ENCODE assay signal across 1 cellular context in genomic region chr11:108666373-108666772, GRCh38.
TF ChIP-seq lines count a peak whose summit lies in the region.

No MANE protein-coding gene starts in this region.

TF ChIP-seq in endothelial cell of umbilical vein, 7 proteins besides CTCF, POLR2A, EP300 and RAD21:
- TF ChIP-seq MAX (IDR thresholded peaks at IDR 0.05; ENCODE audit: insufficient read depth, insufficient read length) (no peak), FOS (IDR thresholded peaks at IDR 0.05; ENCODE audit: borderline replicate concordance, insufficient read depth, low read length) (no peak), MYC (IDR thresholded peaks at IDR 0.05; ENCODE audit: low read depth, low read length) (no peak), GATA2 (IDR thresholded peaks at IDR 0.05; ENCODE audit: insufficient read depth, insufficient read length, low read depth, low read length) (no peak), EZH2 (IDR thresholded peaks at IDR 0.05; ENCODE audit: borderline replicate concordance, low read depth, low read length, severe bottlenecking) (no peak), JUN (IDR thresholded peaks at IDR 0.05; ENCODE audit: borderline replicate concordance, insufficient read depth, insufficient read length, low read depth) (no peak), POLR2AphosphoS5 (IDR thresholded peaks at IDR 0.05; ENCODE audit: insufficient read depth, low read depth, low read length) (no peak)
TF ChIP-seq in endothelial cell of umbilical vein: peak in this region for 0.
